In the genomic region with DNA sequence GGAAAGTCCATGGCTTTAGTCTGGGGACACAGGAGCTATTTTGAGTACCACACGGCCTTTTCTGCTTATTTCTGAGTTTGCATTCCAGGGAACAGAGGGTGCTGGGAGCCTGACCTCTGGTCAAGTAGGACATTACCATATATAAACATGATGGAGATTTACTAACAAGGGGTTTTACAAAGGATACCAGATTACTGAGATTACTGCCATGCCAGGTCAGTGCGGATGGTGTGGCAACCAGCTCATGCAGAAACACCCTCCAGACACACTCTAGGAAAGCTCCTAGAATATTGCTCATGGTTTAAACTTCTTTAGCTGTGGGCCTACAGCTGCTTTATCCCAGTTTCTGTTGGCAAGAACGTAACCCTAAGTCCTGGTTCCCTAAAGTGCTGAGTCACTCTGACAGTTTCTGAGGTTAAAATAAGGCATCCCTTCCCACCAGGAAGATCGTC, we compare ENCODE assay signal across 14 cellular contexts. TPM values are rescaled to one million over a fixed set of nuclear protein-coding genes. Genes with fewer than 3 reads are reported as not detected.
A peak's percentile ranks its signal among the peaks of the same experiment; 100 is the strongest.
DNase-seq lines count a peak whose midpoint lies in the region; ATAC-seq, FAIRE-seq and TF ChIP-seq lines count a peak whose summit lies in the region.
"Had no signal": no experiment of that assay in that cellular context is flagged by ENCODE, and none has a peak within 500 bp of the region (broad histone marks: within the 10 kb centered on the region; RNA-seq: fewer than 3 reads in every experiment).

No MANE protein-coding gene starts in this region.

- no peaks in the 10 kb centered on the region for H3K27me3 ChIP-seq in breast epithelium
- H3K27me3 ChIP-seq in HepG2 (ENCODE audit: control insufficient read depth in 1 of 2, insufficient read depth in 2 of 2, low read length in 2 of 2): no peaks in the 10 kb centered on the region

- no peak for TF ChIP-seq POLR2A in breast epithelium (IDR thresholded peaks at IDR 0.05)
- no peak for TF ChIP-seq POLR2A in HepG2 (IDR thresholded peaks at IDR 0.05; ENCODE audit: insufficient read depth in 1 of 2, low read depth in 2 of 2, low read length in 2 of 2)
- no peak for TF ChIP-seq POLR2A in GM12892 (IDR thresholded peaks at IDR 0.05; ENCODE audit: low read depth, low read length)

- H3K4me2 ChIP-seq in HepG2 (ENCODE audit: low read depth, low read length): peak overlapping the region; percentile 46

- BruUV-seq in MCF 10A (replicated peaks; lab: Mats Ljungman, UMichigan) (no TSS peak), HepG2 (replicated peaks; lab: Mats Ljungman, UMichigan) (no TSS peak)

- peaks cover 22% of the 10 kb centered on the region for H3K4me1 Mint-ChIP-seq in MCF 10A (ENCODE audit: insufficient read depth, unreplicated experiment)

- H3K27me3 Mint-ChIP-seq in MCF 10A (ENCODE audit: insufficient read depth, unreplicated experiment): no peaks in the 10 kb centered on the region

- H3K9ac ChIP-seq in HepG2 (ENCODE audit: insufficient read depth, low read depth, low read length): no peak overlapping the region

- FAIRE-seq in HepG2 (lab: Jason Lieb, UNC): no peak
- FAIRE-seq in GM12892 (lab: Jason Lieb, UNC): no peak

- TF ChIP-seq RAD21 in HepG2 (CRISPR knock-in tag; IDR thresholded peaks at IDR 0.05): no peak

- no peak for TF ChIP-seq CTCF in MCF 10A (IDR thresholded peaks at IDR 0.05; ENCODE audit: unreplicated experiment)
- TF ChIP-seq CTCF in breast epithelium (IDR thresholded peaks at IDR 0.05): no peak
- no peak for TF ChIP-seq CTCF in coronary artery (IDR thresholded peaks at IDR 0.05)
- TF ChIP-seq CTCF in HepG2 (CRISPR knock-in tag; IDR thresholded peaks at IDR 0.05): no peak

- H3K27ac Mint-ChIP-seq in MCF 10A (ENCODE audit: low read depth, unreplicated experiment): no peak overlapping the region

- no peaks in the 10 kb centered on the region for H3K36me3 Mint-ChIP-seq in MCF 10A (ENCODE audit: insufficient read depth, unreplicated experiment)

- no peaks in the 10 kb centered on the region for H3K79me2 ChIP-seq in HepG2 (ENCODE audit: insufficient read depth, low read length)

- CTCF ChIA-PET in MCF 10A (lab: Yijun Ruan, JAX): interaction anchor here (0.6 to 0.7 kb wide), 2 partner anchors 35 to 1779 kb away, joined by 3 read pairs; no protein-coding TSS in a partner anchor
- CTCF ChIA-PET in HepG2 (lab: Yijun Ruan, JAX; ENCODE audit: low intra/inter-chr PET ratio, low total read pairs): no interaction called here

- in situ Hi-C loops in HepG2 (cut with HindIII; ENCODE audit: extremely low pct_ligation_motif_present, low pct_unique_long_range_greater_than_20kb): no loop called here

- no peak; the same call in 2 of the 3 replicates for ATAC-seq in HepG2
- ATAC-seq: Panc1 had no signal

- intact Hi-C loops in MCF 10A (cut with micrococcal nuclease) (no loop called here), breast epithelium (cut with DNase I; ENCODE audit: low total_unique reads) (no loop called here), HepG2 (cut with micrococcal nuclease; ENCODE audit: unreplicated experiment) (no loop called here)

- POLR2A ChIA-PET in MCF 10A (lab: Yijun Ruan, JAX): interaction anchor here (1.0 kb wide), 1 partner anchor 26 kb away, joined by 3 read pairs; no protein-coding TSS in a partner anchor
- POLR2A ChIA-PET in HepG2 (lab: Yijun Ruan, JAX): no interaction called here

- no peaks in the 10 kb centered on the region for H4K20me1 ChIP-seq in HepG2 (ENCODE audit: insufficient read depth, low read length)

- H2AFZ ChIP-seq in HepG2 (ENCODE audit: low read length): no peak overlapping the region

- TF ChIP-seq EP300 in HepG2 (IDR thresholded peaks at IDR 0.05; ENCODE audit: low read depth in 2 of 2, low read length in 2 of 2) (no peak), HepG2 (CRISPR knock-in tag; IDR thresholded peaks at IDR 0.05; ENCODE audit: borderline replicate concordance) (no peak)

- H3K4me3 Mint-ChIP-seq in MCF 10A (ENCODE audit: unreplicated experiment): no peak overlapping the region

- H3K27ac ChIP-seq in breast epithelium: no peak overlapping the region
- peak overlapping the region; percentile 29 to 75 for H3K27ac ChIP-seq in coronary artery
- no peak overlapping the region for H3K27ac ChIP-seq in HepG2 (ENCODE audit: extremely low read length, insufficient read depth, low read length)
- H3K27ac ChIP-seq: 22Rv1 had no signal

- DNase-seq in MCF 10A (ENCODE audit: unreplicated experiment): peak; percentile 48
- no peak for DNase-seq in breast epithelium (ENCODE audit: low spot score in 2 of 2)
- no peak for DNase-seq in coronary artery (ENCODE audit: low spot score)
- DNase-seq in HepG2 (ENCODE audit: low spot score): no peak
- DNase-seq in GF-D8 (lab: John Stamatoyannopoulos, UW): no peak
- DNase-seq in activated CD4-positive, CD25-positive, alpha-beta regulatory T cell (lab: John Stamatoyannopoulos, UW): no peak
- no peak for DNase-seq in GM12892 (ENCODE audit: insufficient read length)
- no peak for DNase-seq in NCI-H187 treated with DMSO at 0.1 percent for 48 hours (lab: John Stamatoyannopoulos, UW)
- DNase-seq: effector memory CD4-positive, alpha-beta T cell; kidney glomerular epithelial cell; NCI-H2081; posterior cingulate gyrus had no signal

- H3K36me3 ChIP-seq in breast epithelium (no peaks in the 10 kb centered on the region), HepG2 (replicated peaks in 1 of 2; ENCODE audit: control insufficient read depth in 1 of 2, insufficient read depth in 2 of 2, low read length in 2 of 2) (no peaks in the 10 kb centered on the region)

- H3K9me3 ChIP-seq in breast epithelium (no peaks in the 10 kb centered on the region), HepG2 (ENCODE audit: low read length) (no peaks in the 10 kb centered on the region)

- no peaks in the 10 kb centered on the region for H3K9me3 Mint-ChIP-seq in MCF 10A (ENCODE audit: unreplicated experiment)

- H3K4me1 ChIP-seq in breast epithelium: no peaks in the 10 kb centered on the region
- peaks cover 23% of the 10 kb centered on the region for H3K4me1 ChIP-seq in HepG2 (ENCODE audit: insufficient read depth, low read length)

- 12% methylated on average over 4 of the region's 4 CpGs for WGBS in HepG2 (ENCODE audit: low lambda C conversion rate)

- no peak overlapping the region for H3K4me3 ChIP-seq in breast epithelium
- H3K4me3 ChIP-seq in coronary artery: no peak overlapping the region
- no peak overlapping the region for H3K4me3 ChIP-seq in HepG2 (replicated peaks in 1 of 3; ENCODE audit: insufficient read depth in 1 of 3, low read depth in 2 of 3, low read length in 3 of 3)

TF ChIP-seq in HepG2, 621 proteins besides CTCF, POLR2A, EP300 and RAD21:
- TF ChIP-seq SIN3A (IDR thresholded peaks at IDR 0.05; ENCODE audit: borderline replicate concordance, low read depth, low read length) (no peak), NFE2L2 (IDR thresholded peaks at IDR 0.05; ENCODE audit: low read length) (peak; percentile 92), MAFF (IDR thresholded peaks at IDR 0.05; ENCODE audit: low read depth, low read length) (peak; percentile 28; the same call in 1 of the 2 replicates), ZNF224 (CRISPR knock-in tag; IDR thresholded peaks at IDR 0.05) (no peak), MAFK (conservative IDR thresholded peaks at IDR 0.05 in 1 of 2, IDR thresholded peaks at IDR 0.05 in 1 of 2; ENCODE audit: low read length in 2 of 2) (peak; percentile 43 to 49), MED13 (CRISPR knock-in tag; IDR thresholded peaks at IDR 0.05) (no peak), IRF2 (CRISPR knock-in tag; IDR thresholded peaks at IDR 0.05) (no peak), SRSF9 (IDR thresholded peaks at IDR 0.05; ENCODE audit: borderline replicate concordance, insufficient read depth, low read depth, low read length, poor library complexity, severe bottlenecking) (no peak), ZNF737 (CRISPR knock-in tag; IDR thresholded peaks at IDR 0.05; ENCODE audit: borderline replicate concordance) (no peak)
- TF ChIP-seq, protein P1, sequence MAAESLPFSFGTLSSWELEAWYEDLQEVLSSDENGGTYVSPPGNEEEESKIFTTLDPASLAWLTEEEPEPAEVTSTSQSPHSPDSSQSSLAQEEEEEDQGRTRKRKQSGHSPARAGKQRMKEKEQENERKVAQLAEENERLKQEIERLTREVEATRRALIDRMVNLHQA (CRISPR knock-in tag; IDR thresholded peaks at IDR 0.05): no peak
TF ChIP-seq in HepG2: peak in this region for 3.

RNA-seq across cellular contexts. Expression of a gene that starts 54.3 kb away (rescaled TPM):
- not detected in 2 replicates for total RNA-seq in MCF 10A (2022)
- total RNA-seq in breast epithelium: 10 to 100 TPM; 17.3 to 77.9 (median 20.3) TPM
- 0.08 and 0.64 TPM in 2 replicates for total RNA-seq in HepG2 (2016; rRNA removed; fragmentation: Illumina TruSeq; extraction: Trizol)
- total RNA-seq in HepG2 (2016; cell fraction: cytosol; rRNA removed; fragmentation: Illumina TruSeq; extraction: Trizol; ENCODE audit: low read depth): not detected in 2 replicates
- 0.13 and 0.54 TPM in 2 replicates for total RNA-seq in HepG2 (2016; cell fraction: insoluble cytoplasmic fraction; rRNA removed; fragmentation: Illumina TruSeq; extraction: Trizol)
- total RNA-seq in HepG2 (2016; cell fraction: membrane; rRNA removed; fragmentation: Illumina TruSeq; extraction: Trizol): 0.14 and 0.19 TPM in 2 replicates
- 0.62 and 0.91 TPM in 2 replicates for total RNA-seq in HepG2 (2016; cell fraction: nucleus; rRNA removed; fragmentation: Illumina TruSeq; extraction: Trizol)
- polyA plus RNA-seq in HepG2 (2011; rRNA removed): 1.5 and 3.1 TPM in 2 replicates
- 0.81 and 3.1 TPM in 2 replicates for polyA plus RNA-seq in HepG2 (2011; cell fraction: cytosol; rRNA removed)
- polyA plus RNA-seq in HepG2 (2011; cell fraction: nucleus; rRNA removed): 0.77 and 1.3 TPM in 2 replicates
- 16.4 and 26.3 TPM in 2 replicates for polyA plus RNA-seq in HepG2 (2012)
- polyA plus RNA-seq in HepG2 (2016; cell fraction: cytosol; fragmentation: Illumina TruSeq; extraction: Trizol; ENCODE audit: low read depth): not detected in 2 replicates
- 0.21 and 0.51 TPM in 2 replicates for polyA plus RNA-seq in HepG2 (2016; cell fraction: insoluble cytoplasmic fraction; fragmentation: Illumina TruSeq; extraction: Trizol; ENCODE audit: low read depth)
- 0.13 TPM in 2 replicates for polyA plus RNA-seq in HepG2 (2016; cell fraction: membrane; fragmentation: Illumina TruSeq; extraction: Trizol; ENCODE audit: low read depth)
- 0.79 and 2.8 TPM in 2 replicates for polyA plus RNA-seq in HepG2 (2016; cell fraction: nucleus; fragmentation: Illumina TruSeq; extraction: Trizol; ENCODE audit: insufficient read depth, low read depth)
- polyA minus RNA-seq in HepG2 (2011; rRNA and poly(A)+ RNA removed; ENCODE audit: low replicate concordance): 2.5 TPM in 1 of 2 replicates, not detected in the other
- 1.6 and 2.6 TPM in 2 replicates for polyA minus RNA-seq in HepG2 (2011; cell fraction: cytosol; rRNA and poly(A)+ RNA removed)
- polyA minus RNA-seq in HepG2 (2011; cell fraction: nucleus; rRNA and poly(A)+ RNA removed): 1.8 and 2.4 TPM in 2 replicates
- not detected for polyA plus RNA-seq in GM12892 (2012; ENCODE audit: missing spikeins)

Comparison
In these comparisons a context has a peak if more than half of its experiments do, and no peak if none do; other contexts are left out.
1. RNA of a gene that starts 54.3 kb away (total RNA-seq): 17.3 to 77.9 TPM in breast epithelium; 0.08 to 0.91 TPM in HepG2 and not detected in MCF 10A; every median in the first group is over 4 times any median in the second.
2. H3K27ac ChIP-seq: peak in coronary artery (2 of 2); none in breast epithelium (0 of 2) and HepG2 (single experiment).